Comparison of ENCODE assay signal across 10 cellular contexts in the genomic region with DNA sequence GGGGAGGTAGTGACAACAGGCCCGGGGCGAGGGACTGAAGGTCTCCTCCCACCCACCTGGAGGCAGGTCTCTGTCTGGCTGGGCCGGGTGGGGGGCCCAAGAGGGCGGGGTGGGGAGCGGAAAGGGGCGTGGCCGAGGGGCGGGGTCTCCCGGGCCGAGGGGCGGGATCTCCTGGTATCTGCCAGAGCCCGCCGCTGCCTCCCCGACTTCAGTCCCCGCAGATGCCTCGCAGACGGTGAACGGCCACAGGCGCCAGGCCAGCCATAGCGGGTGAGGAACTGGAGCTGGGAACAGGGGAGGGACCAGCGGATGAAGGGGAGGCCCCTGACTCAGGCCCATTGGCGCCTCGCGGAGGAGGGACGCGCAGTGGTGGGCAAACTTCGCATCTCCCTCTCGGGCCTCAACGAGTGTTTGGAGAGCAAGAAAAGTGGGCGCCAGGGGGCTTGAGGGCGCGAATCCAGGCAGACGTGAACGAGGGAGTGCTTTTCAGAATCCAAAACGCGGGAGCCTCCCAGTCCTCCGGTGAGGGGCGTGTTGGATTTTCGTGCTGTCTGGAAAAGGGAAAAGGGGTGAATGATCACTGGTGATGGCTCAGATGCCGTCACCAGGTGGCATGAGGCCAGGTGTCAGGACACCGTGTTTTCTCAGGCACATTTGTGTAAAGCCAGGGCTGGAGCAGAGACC. TPM values are rescaled to one million over a fixed set of nuclear protein-coding genes. Genes with fewer than 3 reads are reported as not detected.
DNase-seq lines count a peak whose midpoint lies in the region; ATAC-seq, FAIRE-seq and TF ChIP-seq lines count a peak whose summit lies in the region.
"Had no signal": no experiment of that assay in that cellular context is flagged by ENCODE, and none has a peak within 500 bp of the region (broad histone marks: within the 10 kb centered on the region; RNA-seq: fewer than 3 reads in every experiment).

ADGRD2 (plus strand) TSS at position 211 of the 684 bp plus-strand sequence. CDS start 1,216 bp downstream, outside the sequence.

- no peaks in the 10 kb centered on the region for H4K20me1 ChIP-seq in astrocyte (ENCODE audit: insufficient read depth, low read length)

- DNase-seq in A673 (ENCODE audit: low spot score) (peak; percentile 48), GM13976 (ENCODE audit: low spot score) (peak; percentile 69), astrocyte (ENCODE audit: low read depth) (peak; percentile 12), islet precursor cell (peak; percentile 90), SIG-M5 (lab: John Stamatoyannopoulos, UW) (no peak)
- DNase-seq: cortex of kidney had no signal

- H3K4me3 Mint-ChIP-seq in astrocyte (ENCODE audit: unreplicated experiment) = no peak within 1 kb of the TSS
- H3K4me3 Mint-ChIP-seq in activated T-helper 17 cell treated with anti-CD3 and anti-CD28 coated beads, Interleukin-2, amount 50 U/mL, for 72 hours = no peak within 1 kb of the TSS

- CTCF ChIA-PET in A673 (lab: Charles Lee) = no interaction called here

- H3K36me3 Mint-ChIP-seq in astrocyte (ENCODE audit: low read depth, unreplicated experiment) = no peaks in the 10 kb centered on the region
- H3K36me3 Mint-ChIP-seq in activated T-helper 17 cell treated with anti-CD3 and anti-CD28 coated beads, Interleukin-2, amount 50 U/mL, for 72 hours (ENCODE audit: low read depth) = no peaks in the 10 kb centered on the region

- in situ Hi-C loops in GM13976 (cut with MboI; ENCODE audit: low sequenced_read_pairs, unreplicated experiment) = no loop called here

- H2AFZ ChIP-seq in astrocyte (ENCODE audit: low read depth, low read length) = peak within 1 kb of the TSS; percentile 84

- peaks cover 8% of the 10 kb centered on the region for H3K4me1 ChIP-seq in A673 (ENCODE audit: insufficient read depth, low read length, poor library complexity, severe bottlenecking)
- H3K4me1 ChIP-seq in astrocyte (ENCODE audit: insufficient read depth, low read length) = peaks cover 8% of the 10 kb centered on the region

- no peaks in the 10 kb centered on the region for H3K4me1 Mint-ChIP-seq in astrocyte (ENCODE audit: low read depth, unreplicated experiment)
- no peaks in the 10 kb centered on the region for H3K4me1 Mint-ChIP-seq in activated T-helper 17 cell treated with anti-CD3 and anti-CD28 coated beads, Interleukin-2, amount 50 U/mL, for 72 hours

- H3K27me3 Mint-ChIP-seq in astrocyte (ENCODE audit: low read depth, unreplicated experiment) = peaks cover 45% of the 10 kb centered on the region
- peaks cover 19% of the 10 kb centered on the region for H3K27me3 Mint-ChIP-seq in activated T-helper 17 cell treated with anti-CD3 and anti-CD28 coated beads, Interleukin-2, amount 50 U/mL, for 72 hours

- H3K4me3 ChIP-seq in A673 (ENCODE audit: low read depth, low read length, poor library complexity, severe bottlenecking) = peak within 1 kb of the TSS; percentile 38
- H3K4me3 ChIP-seq in astrocyte (ENCODE audit: insufficient read depth, low read depth, low read length) = peak within 1 kb of the TSS; percentile 48

- H3K79me2 ChIP-seq in astrocyte (ENCODE audit: insufficient read depth, low read length) = no peaks in the 10 kb centered on the region

- intact Hi-C loops in A673 (cut with micrococcal nuclease; ENCODE audit: unreplicated experiment) = no loop called here

- no peaks in the 10 kb centered on the region for H3K27me3 ChIP-seq in A673 (replicated peaks; ENCODE audit: insufficient read depth, low read depth, low read length, poor library complexity)
- peaks cover 31% of the 10 kb centered on the region for H3K27me3 ChIP-seq in astrocyte (ENCODE audit: insufficient read depth, low read length)

- POLR2A ChIA-PET in A673 (lab: Charles Lee; ENCODE audit: low non-redundant PET) = no interaction called here

- no peak within 1 kb of the TSS for H3K27ac Mint-ChIP-seq in astrocyte (ENCODE audit: unreplicated experiment)
- no peak within 1 kb of the TSS for H3K27ac Mint-ChIP-seq in activated T-helper 17 cell treated with anti-CD3 and anti-CD28 coated beads, Interleukin-2, amount 50 U/mL, for 72 hours

- ATAC-seq in HG03442 (IDR thresholded peaks at IDR 0.05; ENCODE audit: unreplicated experiment) (no peak), HG02642 (IDR thresholded peaks at IDR 0.05; ENCODE audit: poor library complexity, unreplicated experiment) (no peak)
- no peak for ATAC-seq in activated T-helper 17 cell treated with anti-CD3 and anti-CD28 coated beads, Interleukin-2, amount 50 U/mL, for 72 hours (replicated peaks)

- no TSS peak for BruUV-seq in A673 (replicated peaks; lab: Mats Ljungman, UMichigan)

- H3K9me3 Mint-ChIP-seq in astrocyte (ENCODE audit: unreplicated experiment) = peaks cover 2% of the 10 kb centered on the region
- no peaks in the 10 kb centered on the region for H3K9me3 Mint-ChIP-seq in activated T-helper 17 cell treated with anti-CD3 and anti-CD28 coated beads, Interleukin-2, amount 50 U/mL, for 72 hours

- no peaks in the 10 kb centered on the region for H3K9me3 ChIP-seq in A673 (ENCODE audit: low read depth, low read length, poor library complexity, severe bottlenecking)
- H3K9me3 ChIP-seq in astrocyte (ENCODE audit: insufficient read depth, low read depth, low read length) = peaks cover 2% of the 10 kb centered on the region

- peak within 1 kb of the TSS; percentile 88 for H3K4me2 ChIP-seq in astrocyte (ENCODE audit: low read length)

- TF ChIP-seq CTCF in A673 (conservative IDR thresholded peaks at IDR 0.05; ENCODE audit: low read depth, low read length) = no peak
- TF ChIP-seq CTCF in GM13976 (IDR thresholded peaks at IDR 0.05; ENCODE audit: borderline replicate concordance, control extremely low read depth, extremely low read depth, insufficient read depth, missing control alignments) = no peak
- TF ChIP-seq CTCF in astrocyte (IDR thresholded peaks at IDR 0.05; ENCODE audit: insufficient read depth, low read depth, low read length) = no peak

- peak within 1 kb of the TSS; percentile 31 for H3K9ac ChIP-seq in astrocyte (ENCODE audit: low read length)

- no peak for FAIRE-seq in astrocyte (lab: Jason Lieb, UNC)

- no peak within 1 kb of the TSS for H3K27ac ChIP-seq in A673 (ENCODE audit: low read depth, low read length, poor library complexity, severe bottlenecking)
- H3K27ac ChIP-seq in astrocyte (ENCODE audit: low read depth, low read length) = no peak within 1 kb of the TSS

- H3K36me3 ChIP-seq in A673 (ENCODE audit: insufficient read depth, low read length, poor library complexity, severe bottlenecking) (no peaks in the 10 kb centered on the region), astrocyte (ENCODE audit: insufficient read depth, low read length) (no peaks in the 10 kb centered on the region)

RNA-seq across cellular contexts. Expression of gene ADGRD2, which starts in this region (rescaled TPM):
- total RNA-seq in A673 (2021) (not detected in 2 replicates), astrocyte (not detected in 2 replicates)
- not detected for total RNA-seq in activated T-helper 17 cell treated with anti-CD3 and anti-CD28 coated beads, Interleukin-2, amount 50 U/mL, for 72 hours
- total RNA-seq: skeletal muscle tissue had no signal

Comparison
In these comparisons a context has a peak if more than half of its experiments do, and no peak if none do; other contexts are left out.
1. Peak in DNase-seq and H3K4me3 ChIP-seq in A673; RNA of the gene not detected or under 1 TPM.
2. Peak in DNase-seq, H3K4me3 ChIP-seq, H3K9ac ChIP-seq and H3K4me2 ChIP-seq in astrocyte; RNA of the gene not detected or under 1 TPM.